In the genomic region with DNA sequence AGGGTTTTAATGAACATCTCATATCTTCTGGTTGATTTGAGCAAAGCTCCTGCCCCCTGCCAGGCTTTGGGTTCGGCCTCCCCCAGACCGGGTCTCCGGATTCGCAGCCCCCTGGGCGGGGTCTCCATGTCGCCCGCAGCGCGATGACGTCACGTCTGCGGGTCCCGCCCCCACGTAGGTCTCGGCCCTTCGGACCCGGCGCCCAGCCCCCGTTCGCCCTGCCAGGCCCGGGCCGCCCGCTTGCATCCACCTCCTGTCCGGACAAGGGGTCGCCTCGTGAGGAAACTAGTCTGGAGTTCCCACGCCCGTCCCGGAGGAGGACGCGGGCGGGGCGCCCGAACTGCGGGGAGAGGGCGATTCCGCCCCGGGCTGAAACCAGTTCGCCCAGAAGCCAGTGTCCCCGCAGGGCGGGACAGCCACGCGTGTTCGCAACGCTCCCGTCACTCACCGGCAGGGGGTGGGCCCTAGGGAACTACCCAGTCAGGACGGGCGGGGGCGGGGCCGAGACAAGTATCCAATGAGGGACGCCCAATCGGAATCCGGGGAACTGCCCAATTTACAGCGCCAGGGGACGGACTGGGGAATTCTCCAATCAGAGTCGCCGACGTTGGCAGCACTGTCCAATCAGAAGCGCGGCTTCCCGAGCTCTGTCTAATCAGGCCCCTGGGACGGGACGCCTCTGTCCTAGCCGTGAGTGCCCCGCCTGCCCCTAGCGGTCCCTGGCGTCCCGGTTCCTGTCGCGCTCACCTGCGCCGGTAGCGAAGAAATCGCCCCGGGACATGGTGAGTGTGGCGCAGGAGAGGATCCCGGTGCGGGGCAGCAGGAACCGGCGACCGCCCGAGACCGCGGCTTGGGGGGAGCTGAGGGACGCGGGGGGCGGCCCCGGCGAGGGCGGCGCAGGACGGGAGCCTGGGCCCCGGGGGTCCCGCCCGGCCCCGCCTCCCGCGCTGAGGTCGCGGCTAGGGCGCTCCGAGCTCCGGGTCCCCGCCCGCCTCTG, we compare ENCODE assay signal across 9 cellular contexts. TPM values are rescaled to one million over a fixed set of nuclear protein-coding genes. Genes with fewer than 3 reads are reported as not detected.
DNase-seq lines count a peak whose midpoint lies in the region; ATAC-seq and TF ChIP-seq lines count a peak whose summit lies in the region.
"Had no signal": no experiment of that assay in that cellular context is flagged by ENCODE, and none has a peak within 500 bp of the region (broad histone marks: within the 10 kb centered on the region; RNA-seq: fewer than 3 reads in every experiment).

TSS of gene ZNF555 (plus strand) at position 682 of the 997 bp plus-strand sequence. CDS start at position 780, 98 bp downstream.

- H3K4me1 ChIP-seq in iPS DF 6.9 (ENCODE audit: control insufficient read depth, insufficient read depth, low read length) (no peaks in the 10 kb centered on the region), sigmoid colon (peaks cover 0 to 17% (median 15%) of the 10 kb centered on the region in 4 donors)

- no CpG with 5 or more reads among the region's 106 CpGs for WGBS in iPS DF 6.9 (ENCODE audit: insufficient coverage, insufficient read length)
- 0 to 1% methylated on average over 106 of the region's 106 CpGs for WGBS in sigmoid colon, 2 donors

- peak; percentile 88 for ATAC-seq in HG02981 (IDR thresholded peaks at IDR 0.05; ENCODE audit: unreplicated experiment)

- peak in 1 of 2 donors; percentile 10 for TF ChIP-seq POLR2A in sigmoid colon (IDR thresholded peaks at IDR 0.05)

- peak within 1 kb of the TSS; percentile 93 for H3K27ac ChIP-seq in brain microvascular endothelial cell
- H3K27ac ChIP-seq in iPS DF 6.9 (ENCODE audit: low read length): no peak within 1 kb of the TSS
- peak within 1 kb of the TSS; percentile 84 to 98 (median 94) for H3K27ac ChIP-seq in sigmoid colon
- H3K27ac ChIP-seq: C4-2B had no signal

- peak in 1 of 4 donors; percentile 22 for TF ChIP-seq EP300 in sigmoid colon (IDR thresholded peaks at IDR 0.05)

- in situ Hi-C loops in brain microvascular endothelial cell (cut with HindIII; ENCODE audit: low pct_ligation_motif_present, low sequenced_read_pairs): no loop called here

- peak; percentile 46 for TF ChIP-seq CTCF in brain microvascular endothelial cell (IDR thresholded peaks at IDR 0.05; ENCODE audit: low read depth, low read length, missing control alignments)
- peak; percentile 30 to 40 (median 36) for TF ChIP-seq CTCF in sigmoid colon (IDR thresholded peaks at IDR 0.05)

- H3K36me3 ChIP-seq in brain microvascular endothelial cell (replicated peaks) (no peaks in the 10 kb centered on the region), iPS DF 6.9 (ENCODE audit: control insufficient read depth, insufficient read depth, low read length) (no peaks in the 10 kb centered on the region; the same call in 1 of the 2 replicates), sigmoid colon (peaks cover 0 to 7% (median 0%) of the 10 kb centered on the region in 4 donors)

- peaks cover 1% of the 10 kb centered on the region; the same call in 1 of the 2 replicates for H3K9me3 ChIP-seq in iPS DF 6.9 (ENCODE audit: control insufficient read depth, insufficient read depth, low read length)
- H3K9me3 ChIP-seq in sigmoid colon: peaks cover 0 to 14% (median under 1%) of the 10 kb centered on the region in 4 donors

- DNase-seq in NK-92 (lab: John Stamatoyannopoulos, UW; ENCODE audit: unreplicated experiment) (peak; percentile 92), NCI-H2081 treated with DMSO at 0.1 percent for 48 hours (lab: John Stamatoyannopoulos, UW) (peak; percentile 92), UCSD-AML1 (lab: John Stamatoyannopoulos, UW; ENCODE audit: unreplicated experiment) (peak; percentile 98), brain microvascular endothelial cell (peak; percentile 100), iPS DF 6.9 (ENCODE audit: low read depth, low spot score) (peak; percentile 97), sigmoid colon (peak; percentile 100)
- no peak for DNase-seq in NK-92 treated with Interleukin-12 subunit alpha and Interleukin-12 subunit beta, amount 100 ng/mL, for 24 hours (lab: John Stamatoyannopoulos, UW)

- peak within 1 kb of the TSS; percentile 76 for H3K4me3 ChIP-seq in brain microvascular endothelial cell (ENCODE audit: low read depth, low read length)
- peak within 1 kb of the TSS; percentile 82 for H3K4me3 ChIP-seq in iPS DF 6.9 (ENCODE audit: low read length)
- H3K4me3 ChIP-seq in sigmoid colon: peak within 1 kb of the TSS; percentile 69 to 97 (median 96)

- intact Hi-C loops in sigmoid colon (cut with DNase I): loop anchor here (5.0 kb wide), 1 partner anchor 106 kb away; no protein-coding TSS in a partner anchor

- no peaks in the 10 kb centered on the region for H3K27me3 ChIP-seq in brain microvascular endothelial cell (replicated peaks)
- H3K27me3 ChIP-seq in iPS DF 6.9 (ENCODE audit: control insufficient read depth, insufficient read depth, low read length): no peaks in the 10 kb centered on the region
- H3K27me3 ChIP-seq in sigmoid colon: no peaks in the 10 kb centered on the region

RNA-seq across cellular contexts. Expression of gene ZNF555, which starts in this region (rescaled TPM):
- 10 to 100 TPM in 1 of 4 donors, 1 to 10 TPM in 3; 4.3 to 10.3 (median 6.3) TPM for total RNA-seq in sigmoid colon
- polyA plus RNA-seq in sigmoid colon: 1 to 10 TPM in 2 of 3 donors, under 1 TPM in 1; 0.92 to 2.4 (median 2.1) TPM
